Comparison of ENCODE assay signal across 2 cellular contexts in the genomic region with DNA sequence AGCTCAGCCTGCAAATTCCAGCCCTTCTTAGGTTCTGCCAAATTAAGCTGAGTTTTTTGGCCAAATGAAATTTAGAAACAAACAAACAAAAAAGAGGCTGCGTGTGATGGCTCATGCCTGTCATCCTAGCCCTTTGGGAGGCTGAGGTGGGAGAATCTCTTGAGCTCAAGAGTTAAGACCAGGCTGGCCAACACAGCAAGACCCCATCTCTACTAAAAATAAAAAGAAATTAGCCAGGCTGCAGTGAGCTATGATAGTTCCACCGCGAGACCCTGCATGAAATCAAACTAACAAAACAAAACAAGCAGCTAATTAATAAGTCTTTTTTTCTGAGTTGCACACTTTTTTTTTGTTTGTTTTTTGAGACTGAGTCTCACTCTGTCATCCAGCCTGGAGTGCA.
TF ChIP-seq lines count a peak whose summit lies in the region.

No MANE protein-coding gene starts in this region.

TF ChIP-seq in HEK293, 187 proteins besides CTCF, POLR2A, EP300 and RAD21:
- no peak for TF ChIP-seq ZBTB26 (tag by site-specific recombination; optimal IDR thresholded peaks at IDR 0.05)
- TF ChIP-seq ZBTB49 (tag by site-specific recombination; IDR thresholded peaks at IDR 0.05; ENCODE audit: low read depth): no peak
- peak; percentile 57; the same call in 1 of the 2 replicates for TF ChIP-seq ZNF121 (tag by site-specific recombination; IDR thresholded peaks at IDR 0.05)
- no peak for TF ChIP-seq ZNF133 (tag by site-specific recombination; IDR thresholded peaks at IDR 0.05)
- TF ChIP-seq ZNF791 (tag by site-specific recombination; IDR thresholded peaks at IDR 0.05): no peak

TF ChIP-seq in K562, 482 proteins besides CTCF, POLR2A, EP300 and RAD21:
- peak; percentile 59; the same call in 1 of the 2 replicates for TF ChIP-seq BCOR (IDR thresholded peaks at IDR 0.05)
- no peak for TF ChIP-seq ZBTB34 (CRISPR knock-in tag; IDR thresholded peaks at IDR 0.05)
- TF ChIP-seq TGIF2 (CRISPR knock-in tag; IDR thresholded peaks at IDR 0.05): no peak
- no peak for TF ChIP-seq ARID3A (IDR thresholded peaks at IDR 0.05; ENCODE audit: borderline replicate concordance, low read depth, low read length)
- no peak for TF ChIP-seq ZBTB1 (CRISPR knock-in tag; IDR thresholded peaks at IDR 0.05; ENCODE audit: borderline replicate concordance, low read depth)
- TF ChIP-seq ZNF121 (CRISPR knock-in tag; conservative IDR thresholded peaks at IDR 0.05): peak; percentile 87
- TF ChIP-seq ZNF512 (tag; IDR thresholded peaks at IDR 0.05): no peak
- peak; percentile 67 for TF ChIP-seq RBM25 (IDR thresholded peaks at IDR 0.05; ENCODE audit: low read depth, low read length, severe bottlenecking)
- TF ChIP-seq, protein P1, sequence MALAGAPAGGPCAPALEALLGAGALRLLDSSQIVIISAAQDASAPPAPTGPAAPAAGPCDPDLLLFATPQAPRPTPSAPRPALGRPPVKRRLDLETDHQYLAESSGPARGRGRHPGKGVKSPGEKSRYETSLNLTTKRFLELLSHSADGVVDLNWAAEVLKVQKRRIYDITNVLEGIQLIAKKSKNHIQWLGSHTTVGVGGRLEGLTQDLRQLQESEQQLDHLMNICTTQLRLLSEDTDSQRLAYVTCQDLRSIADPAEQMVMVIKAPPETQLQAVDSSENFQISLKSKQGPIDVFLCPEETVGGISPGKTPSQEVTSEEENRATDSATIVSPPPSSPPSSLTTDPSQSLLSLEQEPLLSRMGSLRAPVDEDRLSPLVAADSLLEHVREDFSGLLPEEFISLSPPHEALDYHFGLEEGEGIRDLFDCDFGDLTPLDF (CRISPR knock-in tag; IDR thresholded peaks at IDR 0.05): no peak
